ENCODE assay signal across 10 cellular contexts in the genomic region with DNA sequence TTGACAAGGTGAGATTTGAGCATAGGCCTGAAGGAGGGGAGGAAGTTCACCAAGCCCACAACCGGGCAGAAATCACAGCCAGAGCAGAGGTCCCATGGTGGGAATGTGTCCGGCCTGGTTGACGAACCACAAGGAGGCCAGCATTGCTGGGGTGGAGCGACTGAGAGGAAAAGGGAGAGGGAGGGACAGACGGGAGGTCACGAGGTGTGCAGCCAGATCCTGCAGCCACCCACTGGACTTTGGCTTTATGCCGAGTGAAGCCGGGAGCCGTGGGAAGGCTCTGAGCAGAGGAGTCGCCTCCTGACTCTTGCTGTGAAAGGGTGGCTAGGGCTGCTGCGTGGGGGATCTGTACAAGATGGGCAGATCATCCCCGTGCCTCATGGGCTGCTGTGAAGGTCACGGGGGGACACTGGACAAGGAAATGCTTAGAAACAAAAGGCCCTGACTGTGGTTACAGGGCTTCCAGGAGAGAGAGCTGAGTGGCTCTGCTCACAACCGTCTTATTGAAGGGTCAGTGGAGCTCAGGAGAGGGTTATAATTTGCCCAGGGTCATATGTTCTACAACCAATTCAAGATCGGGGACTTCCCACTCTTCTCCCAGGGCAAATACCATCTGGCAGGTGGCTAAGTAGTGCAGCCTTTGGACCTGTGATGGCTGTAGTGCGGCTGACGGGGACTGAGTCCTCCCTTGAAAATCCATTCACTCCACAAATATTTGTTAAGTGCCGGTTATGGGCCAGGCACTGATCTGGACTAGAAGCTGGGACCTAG. TPM values are rescaled to one million over a fixed set of nuclear protein-coding genes. Genes with fewer than 3 reads are reported as not detected.
DNase-seq lines count a peak whose midpoint lies in the region; TF ChIP-seq lines count a peak whose summit lies in the region.
"Had no signal": no experiment of that assay in that cellular context is flagged by ENCODE, and none has a peak within 500 bp of the region (broad histone marks: within the 10 kb centered on the region; RNA-seq: fewer than 3 reads in every experiment).

No MANE protein-coding gene starts in this region.

- H3K27ac ChIP-seq in right atrium auricular region (peak overlapping the region in 1 of 2 donors; percentile 31), parathyroid adenoma (peak overlapping the region; percentile 42), A673 (ENCODE audit: low read depth, low read length, poor library complexity, severe bottlenecking) (no peak overlapping the region)
- H3K27ac ChIP-seq: KMS-11 had no signal

- no peaks in the 10 kb centered on the region for H3K79me2 ChIP-seq in parathyroid adenoma

- TF ChIP-seq CTCF in astrocyte of the spinal cord (IDR thresholded peaks at IDR 0.05; ENCODE audit: low read depth, low read length) (no peak), right atrium auricular region (IDR thresholded peaks at IDR 0.05) (no peak), parathyroid adenoma (IDR thresholded peaks at IDR 0.05) (no peak), A673 (conservative IDR thresholded peaks at IDR 0.05; ENCODE audit: low read depth, low read length) (no peak)

- DNase-seq in C1 segment of cervical spinal cord (lab: John Stamatoyannopoulos, UW) (peak in 10 of 14 donors; percentile 21 to 74 (median 48)), astrocyte of the spinal cord (ENCODE audit: low read depth, low spot score) (peak; percentile 41), right atrium auricular region (ENCODE audit: low spot score) (peak; percentile 65), HAP-1 (ENCODE audit: low spot score in 2 of 2) (no peak), A673 (ENCODE audit: low spot score) (no peak), HPDE6-E6E7 (ENCODE audit: extremely low spot score) (no peak), GM19238 (ENCODE audit: insufficient read length, low spot score) (no peak)
- DNase-seq: activated CD4-positive, alpha-beta T cell treated with anti-CD3 and anti-CD28 coated beads for 48 hours had no signal

- intact Hi-C loops in A673 (cut with micrococcal nuclease; ENCODE audit: unreplicated experiment): no loop called here

- peak overlapping the region; percentile 88 for H2AFZ ChIP-seq in parathyroid adenoma

- no peaks in the 10 kb centered on the region for H3K27me3 ChIP-seq in right atrium auricular region
- H3K27me3 ChIP-seq in parathyroid adenoma (ENCODE audit: control insufficient read depth, insufficient read depth, low read length): no peaks in the 10 kb centered on the region
- no peaks in the 10 kb centered on the region for H3K27me3 ChIP-seq in HAP-1 (ENCODE audit: low read depth)
- no peaks in the 10 kb centered on the region for H3K27me3 ChIP-seq in A673 (replicated peaks; ENCODE audit: insufficient read depth, low read depth, low read length, poor library complexity)

- no peak overlapping the region for H3K4me2 ChIP-seq in parathyroid adenoma (ENCODE audit: low read length)
- H3K4me2 ChIP-seq: KMS-11 had no signal

- CTCF ChIA-PET in A673 (lab: Charles Lee): interaction anchor here (0.5 to 0.6 kb wide), 2 partner anchors 209 to 373 kb away, joined by 3 to 13 read pairs; no protein-coding TSS in a partner anchor

- no peak overlapping the region for H3K9ac ChIP-seq in parathyroid adenoma
- H3K9ac ChIP-seq: KMS-11 had no signal

- in situ Hi-C loops in astrocyte of the spinal cord (cut with HindIII; ENCODE audit: low sequenced_read_pairs) (no loop called here), HAP-1 (cut with MboI; ENCODE audit: low sequenced_read_pairs) (no loop called here)

- no peaks in the 10 kb centered on the region for H3K9me3 ChIP-seq in right atrium auricular region
- no peaks in the 10 kb centered on the region for H3K9me3 ChIP-seq in parathyroid adenoma (ENCODE audit: control insufficient read depth, low read length)
- H3K9me3 ChIP-seq in HAP-1: no peaks in the 10 kb centered on the region
- no peaks in the 10 kb centered on the region for H3K9me3 ChIP-seq in A673 (ENCODE audit: low read depth, low read length, poor library complexity, severe bottlenecking)

- H3K36me3 ChIP-seq in right atrium auricular region (no peaks in the 10 kb centered on the region), parathyroid adenoma (ENCODE audit: control insufficient read depth, insufficient read depth, low read length) (no peaks in the 10 kb centered on the region), HAP-1 (replicated peaks) (no peaks in the 10 kb centered on the region), A673 (ENCODE audit: insufficient read depth, low read length, poor library complexity, severe bottlenecking) (no peaks in the 10 kb centered on the region)

- H3K4me3 ChIP-seq in astrocyte of the spinal cord (ENCODE audit: low read depth, low read length) (no peak overlapping the region), right atrium auricular region (no peak overlapping the region), parathyroid adenoma (ENCODE audit: low read depth, low read length) (no peak overlapping the region), HAP-1 (no peak overlapping the region), A673 (ENCODE audit: low read depth, low read length, poor library complexity, severe bottlenecking) (no peak overlapping the region)

- POLR2A ChIA-PET in A673 (lab: Charles Lee; ENCODE audit: low non-redundant PET): no interaction called here

- no TSS peak for BruUV-seq in A673 (replicated peaks; lab: Mats Ljungman, UMichigan)

- H3K4me1 ChIP-seq in right atrium auricular region (no peaks in the 10 kb centered on the region), parathyroid adenoma (peaks cover 9% of the 10 kb centered on the region), HAP-1 (no peaks in the 10 kb centered on the region), A673 (ENCODE audit: insufficient read depth, low read length, poor library complexity, severe bottlenecking) (no peaks in the 10 kb centered on the region)

RNA-seq across cellular contexts. Expression of gene CD74, which starts 15.6 kb away (rescaled TPM):
- total RNA-seq in right atrium auricular region: 100 to 1,000 TPM; 268 to 424 TPM
- not detected in 2 replicates for total RNA-seq in A673 (2021)

RNA-seq across cellular contexts. Expression of gene RPS14, which starts 21.2 kb away (rescaled TPM):
- total RNA-seq in right atrium auricular region (1,000 to 10,000 TPM; 1,334 to 2,461 TPM), A673 (2021) (1,789 and 1,909 TPM in 2 replicates)

Comparison
In these comparisons a context has a peak if more than half of its experiments do, and no peak if none do; other contexts are left out.
1. DNase-seq: peak in C1 segment of cervical spinal cord (10 of 14), astrocyte of the spinal cord (single experiment) and right atrium auricular region (single experiment); none in HAP-1 (0 of 2), A673 (single experiment), HPDE6-E6E7 (single experiment) and GM19238 (single experiment).
2. RNA of gene CD74, which starts 15.6 kb away (total RNA-seq): 268 to 424 TPM in right atrium auricular region; not detected in A673; every median in the first group is over 100 times any median in the second.